Comparison of ENCODE assay signal across 8 cellular contexts in the genomic region with DNA sequence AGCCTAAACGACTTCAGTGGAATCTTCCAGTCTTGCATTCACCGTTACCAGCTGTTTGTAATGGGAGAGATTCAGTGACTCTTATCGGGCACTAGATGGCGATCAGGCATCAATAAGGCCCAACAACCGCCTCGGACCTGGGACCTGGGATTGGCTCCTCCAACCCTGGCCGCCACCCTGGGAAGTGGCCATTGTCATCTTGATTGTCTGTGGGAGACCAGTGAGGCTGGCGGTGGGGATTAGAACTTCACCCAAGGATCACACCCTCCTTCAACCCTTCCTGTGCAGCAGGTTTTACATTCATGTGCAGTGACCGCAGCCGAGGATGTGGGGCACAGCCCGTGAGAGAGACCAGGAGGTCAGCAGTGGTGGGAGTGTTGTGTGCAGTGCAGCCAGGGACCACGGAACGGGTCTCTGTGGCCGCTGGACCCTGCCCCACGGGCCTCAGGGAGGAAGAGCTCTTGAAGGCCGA.
DNase-seq lines count a peak whose midpoint lies in the region; ATAC-seq and TF ChIP-seq lines count a peak whose summit lies in the region.

No MANE protein-coding gene starts in this region.

- H3K27ac ChIP-seq in cardiac muscle cell, result no peak overlapping the region

- DNase-seq in NCI-H526 (lab: John Stamatoyannopoulos, UW) (peak; percentile 62 to 83), NCI-H526 treated with DMSO at 0.1 percent for 48 hours (lab: John Stamatoyannopoulos, UW) (no peak), MG63 (peak; percentile 55), SK-MEL-5 (ENCODE audit: low read depth, low spot score) (peak; percentile 89), cardiac muscle cell (ENCODE audit: low read depth in 1 of 2, low spot score in 1 of 2) (peak; percentile 82 to 83), pulmonary artery endothelial cell (ENCODE audit: low read depth, low spot score) (peak; percentile 24)
- DNase-seq in activated naive CD4-positive, alpha-beta T cell treated with anti-CD3 and anti-CD28 coated beads, Interleukin-2, amount 50 U/mL, for 72 hours (ENCODE audit: low spot score in 2 of 2), result peak; percentile 45 to 56

- peak; percentile 77 to 86 for ATAC-seq in activated naive CD4-positive, alpha-beta T cell treated with anti-CD3 and anti-CD28 coated beads, Interleukin-2, amount 50 U/mL, for 72 hours
- ATAC-seq in GM21619 (IDR thresholded peaks at IDR 0.05; ENCODE audit: unreplicated experiment), result no peak

- peak; percentile 85 for TF ChIP-seq CTCF in cardiac muscle cell (IDR thresholded peaks at IDR 0.05; ENCODE audit: low read depth, low read length)

- H3K27me3 ChIP-seq in MG63 (no peaks in the 10 kb centered on the region), cardiac muscle cell (no peaks in the 10 kb centered on the region)

- H3K4me1 ChIP-seq in cardiac muscle cell (ENCODE audit: low read depth), result no peaks in the 10 kb centered on the region

- no peaks in the 10 kb centered on the region for H3K9me3 Mint-ChIP-seq in activated naive CD4-positive, alpha-beta T cell treated with anti-CD3 and anti-CD28 coated beads, Interleukin-2, amount 50 U/mL, for 72 hours

- no peak overlapping the region for H3K4me3 ChIP-seq in MG63
- H3K4me3 ChIP-seq in cardiac muscle cell, result no peak overlapping the region

- H3K36me3 Mint-ChIP-seq in activated naive CD4-positive, alpha-beta T cell treated with anti-CD3 and anti-CD28 coated beads, Interleukin-2, amount 50 U/mL, for 72 hours, result no peaks in the 10 kb centered on the region

- H3K36me3 ChIP-seq in MG63 (no peaks in the 10 kb centered on the region), cardiac muscle cell (no peaks in the 10 kb centered on the region)

- peaks cover 3% of the 10 kb centered on the region for H3K9me3 ChIP-seq in MG63
- H3K9me3 ChIP-seq in cardiac muscle cell (ENCODE audit: low read depth), result no peaks in the 10 kb centered on the region

- peak overlapping the region in 1 of 2 donors; percentile 38 for H3K27ac Mint-ChIP-seq in activated naive CD4-positive, alpha-beta T cell treated with anti-CD3 and anti-CD28 coated beads, Interleukin-2, amount 50 U/mL, for 72 hours

- in situ Hi-C loops in SK-MEL-5 (cut with HindIII; ENCODE audit: low pct_unique_long_range_greater_than_20kb, low sequenced_read_pairs), result no loop called here
